In the genomic region with DNA sequence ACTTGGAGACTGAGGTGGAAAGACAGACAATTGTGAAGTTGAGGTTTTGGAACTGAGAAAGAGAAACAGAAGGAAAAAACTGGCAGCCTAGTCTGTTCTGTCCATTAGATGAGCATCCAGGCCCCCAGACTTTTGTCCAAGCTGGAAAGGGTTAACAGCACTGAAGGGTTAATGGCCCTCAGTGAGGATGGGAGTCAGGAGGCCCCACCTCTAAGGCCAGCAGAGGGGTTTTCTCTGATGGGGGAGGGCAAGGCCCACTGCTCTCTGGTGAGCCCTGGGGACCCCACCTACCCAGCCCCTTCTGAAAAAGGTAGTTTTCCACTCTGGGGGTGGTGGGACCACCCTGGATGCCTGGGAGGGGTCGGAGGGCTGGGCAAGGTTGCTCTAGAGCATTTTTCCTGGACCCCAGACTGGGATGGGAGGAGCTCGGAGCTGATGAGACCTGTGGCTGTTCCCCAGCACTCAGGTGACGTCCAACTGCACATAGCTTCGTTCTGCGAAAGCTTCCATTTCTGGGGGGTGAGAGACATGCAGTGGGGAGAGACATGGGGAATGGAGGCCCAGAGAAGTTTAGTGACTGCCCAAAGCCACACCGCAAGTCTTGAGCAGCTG, we compare ENCODE assay signal across 29 cellular contexts. TPM values are rescaled to one million over a fixed set of nuclear protein-coding genes. Genes with fewer than 3 reads are reported as not detected.
"Had no signal": no experiment of that assay in that cellular context is flagged by ENCODE, and none has a peak within 500 bp of the region (broad histone marks: within the 10 kb centered on the region; RNA-seq: fewer than 3 reads in every experiment).

No MANE protein-coding gene starts in this region.

- DNase-seq: activated CD4-positive, alpha-beta memory T cell treated with anti-CD3 and anti-CD28 coated beads, Interleukin-2, amount 10 ng/mL, durations not matched to agents 7 days and 5 days; activated CD4-positive, alpha-beta T cell treated with anti-CD3 and anti-CD28 coated beads for 36 hours; activated CD4-positive, alpha-beta T cell treated with anti-CD3 and anti-CD28 coated beads, Interleukin-2, amount 50 U/mL, for 1 hour; activated naive CD4-positive, alpha-beta T cell treated with anti-CD3 and anti-CD28 coated beads, Interleukin-2, amount 50 U/mL, for 16 hours; activated naive CD8-positive, alpha-beta T cell treated with anti-CD3 and anti-CD28 coated beads, Interleukin-2, amount 10 ng/mL, durations not matched to agents 7 days and 5 days; adrenal gland; aorta; central memory CD4-positive, alpha-beta T cell; NCI-H1092; NCI-H1417 treated with DMSO at 0.1 percent for 48 hours; NCI-H1694; NCI-H2029; NCI-H2107; NCI-H2171 treated with DMSO at 0.1 percent for 48 hours; NCI-H345; NCI-H510A; NCI-H526 treated with DMSO at 0.1 percent for 48 hours; NCI-H82; RPMI8226; T-cell; T-helper 2 cell had no signal

- H3K9ac ChIP-seq: KMS-11 had no signal

- H3K4me1 Mint-ChIP-seq: activated CD4-positive, alpha-beta memory T cell treated with anti-CD3 and anti-CD28 coated beads, Interleukin-2, amount 10 ng/mL, durations not matched to agents 7 days and 5 days; activated CD4-positive, alpha-beta T cell treated with anti-CD3 and anti-CD28 coated beads for 36 hours; activated naive CD8-positive, alpha-beta T cell treated with anti-CD3 and anti-CD28 coated beads, Interleukin-2, amount 10 ng/mL, durations not matched to agents 7 days and 5 days; T-cell had no signal

- H3K4me1 ChIP-seq: adrenal gland, breast epithelium had no signal

- H3K36me3 ChIP-seq: adrenal gland, breast epithelium had no signal

- H3K27ac Mint-ChIP-seq: activated CD4-positive, alpha-beta memory T cell treated with anti-CD3 and anti-CD28 coated beads, Interleukin-2, amount 10 ng/mL, durations not matched to agents 7 days and 5 days; activated CD4-positive, alpha-beta T cell treated with anti-CD3 and anti-CD28 coated beads for 36 hours; activated naive CD8-positive, alpha-beta T cell treated with anti-CD3 and anti-CD28 coated beads, Interleukin-2, amount 10 ng/mL, durations not matched to agents 7 days and 5 days; T-cell had no signal

- H3K4me3 ChIP-seq: adrenal gland, breast epithelium, SK-N-MC had no signal

- H3K9me3 Mint-ChIP-seq: activated CD4-positive, alpha-beta memory T cell treated with anti-CD3 and anti-CD28 coated beads, Interleukin-2, amount 10 ng/mL, durations not matched to agents 7 days and 5 days; activated naive CD8-positive, alpha-beta T cell treated with anti-CD3 and anti-CD28 coated beads, Interleukin-2, amount 10 ng/mL, durations not matched to agents 7 days and 5 days had no signal

- H3K9me3 ChIP-seq: adrenal gland had no signal

- H3K27me3 ChIP-seq: adrenal gland, breast epithelium had no signal

- H3K36me3 Mint-ChIP-seq: activated naive CD8-positive, alpha-beta T cell treated with anti-CD3 and anti-CD28 coated beads, Interleukin-2, amount 10 ng/mL, durations not matched to agents 7 days and 5 days; T-cell had no signal

- H3K4me3 Mint-ChIP-seq: activated CD4-positive, alpha-beta memory T cell treated with anti-CD3 and anti-CD28 coated beads, Interleukin-2, amount 10 ng/mL, durations not matched to agents 7 days and 5 days; activated CD4-positive, alpha-beta T cell treated with anti-CD3 and anti-CD28 coated beads for 36 hours; activated naive CD8-positive, alpha-beta T cell treated with anti-CD3 and anti-CD28 coated beads, Interleukin-2, amount 10 ng/mL, durations not matched to agents 7 days and 5 days; T-cell had no signal

- ATAC-seq: activated CD4-positive, alpha-beta T cell treated with anti-CD3 and anti-CD28 coated beads for 36 hours; Panc1; Right ventricle myocardium inferior; T-cell had no signal

- H3K27ac ChIP-seq: adrenal gland, breast epithelium, KMS-11, SK-N-MC, VCaP had no signal

RNA-seq across cellular contexts. Expression of a gene that starts 7.0 kb away (rescaled TPM):
- total RNA-seq: activated CD4-positive, alpha-beta memory T cell treated with anti-CD3 and anti-CD28 coated beads, Interleukin-2, amount 10 ng/mL, durations not matched to agents 7 days and 5 days; activated CD4-positive, alpha-beta T cell treated with anti-CD3 and anti-CD28 coated beads for 36 hours; activated CD8-positive, alpha-beta memory T cell treated with anti-CD3 and anti-CD28 coated beads for 36 hours; OCI-LY7 had no signal
